In the genomic region with DNA sequence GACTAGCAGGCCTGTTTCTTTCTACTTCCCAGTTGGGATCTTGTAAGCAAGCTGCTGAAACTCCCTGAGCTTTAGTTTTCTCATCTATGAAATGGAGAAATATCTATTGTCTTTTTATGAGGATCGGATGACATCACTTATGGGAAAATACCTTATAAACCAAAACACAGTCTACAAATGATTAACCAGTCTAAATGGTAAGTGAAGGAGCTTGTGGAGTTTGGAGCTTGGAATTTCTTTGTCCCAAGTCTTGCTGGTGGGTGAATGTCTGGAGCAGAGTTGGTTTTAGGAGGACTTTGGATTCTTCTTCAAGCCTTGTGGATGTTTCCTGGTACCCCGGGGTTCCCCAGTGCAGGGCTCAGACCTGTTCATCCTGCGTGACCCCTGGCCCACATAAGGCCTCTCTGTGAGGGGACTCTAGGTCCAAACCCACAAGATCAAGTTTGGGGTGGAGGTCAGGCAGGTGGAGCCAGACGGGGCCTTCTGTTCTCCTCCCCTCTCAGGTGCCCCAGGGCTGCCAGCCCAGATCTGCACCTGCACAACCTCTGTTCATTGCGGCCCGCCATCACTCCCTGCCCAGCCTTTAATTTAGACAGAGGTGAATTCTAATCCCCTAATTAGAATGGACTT, we compare ENCODE assay signal across 19 cellular contexts. TPM values are rescaled to one million over a fixed set of nuclear protein-coding genes. Genes with fewer than 3 reads are reported as not detected.
DNase-seq lines count a peak whose midpoint lies in the region; ATAC-seq and TF ChIP-seq lines count a peak whose summit lies in the region.
"Had no signal": no experiment of that assay in that cellular context is flagged by ENCODE, and none has a peak within 500 bp of the region (broad histone marks: within the 10 kb centered on the region; RNA-seq: fewer than 3 reads in every experiment).

No MANE protein-coding gene starts in this region.

- H3K9me3 ChIP-seq in mammary epithelial cell (replicated peaks; ENCODE audit: insufficient read depth, low read length) (peaks cover 11% of the 10 kb centered on the region), mesenchymal stem cell (ENCODE audit: control insufficient read depth, low read length) (peaks cover 11% of the 10 kb centered on the region), transverse colon (peaks cover 0 to 4% of the 10 kb centered on the region in 2 donors), prostate gland (no peaks in the 10 kb centered on the region)
- H3K9me3 ChIP-seq: body of pancreas, HAP-1, testis had no signal

- TF ChIP-seq CTCF in mammary epithelial cell (conservative IDR thresholded peaks at IDR 0.05 in 1 of 2, IDR thresholded peaks at IDR 0.05 in 1 of 2; ENCODE audit: extremely low read depth in 1 of 2, insufficient read depth in 1 of 2, low read depth in 1 of 2, low read length in 2 of 2) (no peak), transverse colon (IDR thresholded peaks at IDR 0.05) (no peak), prostate gland (IDR thresholded peaks at IDR 0.05) (no peak)

- peak overlapping the region; percentile 96 for H2AK5ac ChIP-seq in mesenchymal stem cell (ENCODE audit: low read length, severe bottlenecking)

- H3K4me3 Mint-ChIP-seq in activated CD4-positive, alpha-beta T cell treated with anti-CD3 and anti-CD28 coated beads, Interleukin-2, amount 10 ng/mL, durations not matched to agents 24 days and 14 days, result no peak overlapping the region
- H3K4me3 Mint-ChIP-seq: activated CD8-positive, alpha-beta memory T cell treated with anti-CD3 and anti-CD28 coated beads, Interleukin-2, amount 10 ng/mL, durations not matched to agents 7 days and 5 days; CD4-positive, alpha-beta T cell; T-cell had no signal

- H3K27me3 ChIP-seq in mammary epithelial cell (ENCODE audit: insufficient read depth, low read length) (no peaks in the 10 kb centered on the region), mesenchymal stem cell (ENCODE audit: control insufficient read depth in 1 of 2, insufficient read depth in 1 of 2, low read length in 2 of 2) (no peaks in the 10 kb centered on the region), transverse colon (no peaks in the 10 kb centered on the region), prostate gland (replicated peaks; ENCODE audit: insufficient read depth) (no peaks in the 10 kb centered on the region)
- H3K27me3 ChIP-seq: body of pancreas, testis had no signal

- CTCF ChIA-PET in mammary epithelial cell (lab: Charles Lee; ENCODE audit: low non-redundant PET), result interaction anchor here (0.6 kb wide), 1 partner anchor 20 kb away, joined by 3 read pairs; no protein-coding TSS in a partner anchor

- intact Hi-C loops in activated CD4-positive, alpha-beta T cell treated with anti-CD3 and anti-CD28 coated beads, Interleukin-2, amount 10 ng/mL, durations not matched to agents 24 days and 14 days (cut with micrococcal nuclease), result no loop called here
- intact Hi-C loops in mammary epithelial cell (cut with micrococcal nuclease), result no loop called here
- intact Hi-C loops in transverse colon (cut with DNase I; ENCODE audit: low total_unique reads), result no loop called here
- intact Hi-C loops in prostate gland (cut with DNase I), result no loop called here

- H3K4me3 ChIP-seq in mammary epithelial cell (replicated peaks in 1 of 3; ENCODE audit: insufficient read depth in 1 of 3, low read depth in 2 of 3, low read length in 3 of 3) (no peak overlapping the region), mesenchymal stem cell (ENCODE audit: insufficient read depth in 1 of 2, low read depth in 1 of 2, low read length in 2 of 2) (no peak overlapping the region), transverse colon (peak overlapping the region in 1 of 4 donors; percentile 11), prostate gland (no peak overlapping the region)
- H3K4me3 ChIP-seq: body of pancreas, HAP-1, testis had no signal

- 80% methylated on average over 5 of the region's 6 CpGs for WGBS in mammary epithelial cell (ENCODE audit: low coverage, missing lambda C conversion rate)
- WGBS in mesenchymal stem cell, result 85% methylated on average over 3 of the region's 6 CpGs
- 52% methylated on average over 6 of the region's 6 CpGs; no CpG with 5 or more reads in 1 of the 2 donors for WGBS in transverse colon (ENCODE audit: low coverage in 1 of 2), 2 donors
- 75% methylated on average over 6 of the region's 6 CpGs for WGBS in prostate gland

- H3K4ac ChIP-seq in mesenchymal stem cell (ENCODE audit: low read depth in 1 of 2, low read length in 2 of 2), result no peak overlapping the region

- no peak overlapping the region for H4K91ac ChIP-seq in mesenchymal stem cell (ENCODE audit: low read length)

- no peak overlapping the region for H3K23ac ChIP-seq in mesenchymal stem cell (ENCODE audit: low read length in 2 of 2)

- H3K27ac ChIP-seq in mammary epithelial cell (ENCODE audit: insufficient read depth, low read depth, low read length) (peak overlapping the region; percentile 74), mesenchymal stem cell (ENCODE audit: low read length, poor library complexity, severe bottlenecking) (peak overlapping the region; percentile 64), transverse colon (peak overlapping the region; percentile 81 to 89 (median 87)), prostate gland (peak overlapping the region in 1 of 2 donors; percentile 23)
- H3K27ac ChIP-seq: testis had no signal

- H3K79me1 ChIP-seq in mesenchymal stem cell (replicated peaks; ENCODE audit: low read length, poor library complexity, severe bottlenecking), result no peaks in the 10 kb centered on the region

- H3K4me1 ChIP-seq in mammary epithelial cell (ENCODE audit: insufficient read depth, low read length) (peaks cover 31% of the 10 kb centered on the region), mesenchymal stem cell (ENCODE audit: control insufficient read depth, insufficient read depth, low read depth, low read length) (peaks cover 18% of the 10 kb centered on the region), transverse colon (peaks cover 0 to 37% (median 19%) of the 10 kb centered on the region in 4 donors), prostate gland (replicated peaks) (no peaks in the 10 kb centered on the region)
- H3K4me1 ChIP-seq: HAP-1, testis had no signal

- no peaks in the 10 kb centered on the region for H3K79me2 ChIP-seq in mammary epithelial cell (ENCODE audit: insufficient read depth, low read length)

- no peak overlapping the region for H2BK12ac ChIP-seq in mesenchymal stem cell (ENCODE audit: low read length in 2 of 2)

- H3K9ac ChIP-seq in mammary epithelial cell (ENCODE audit: insufficient read depth, low read length), result no peak overlapping the region
- H3K9ac ChIP-seq in mesenchymal stem cell (ENCODE audit: low read length), result no peak overlapping the region

- H4K8ac ChIP-seq in mesenchymal stem cell (ENCODE audit: low read length), result no peak overlapping the region

- no peaks in the 10 kb centered on the region for H3K27me3 Mint-ChIP-seq in activated CD4-positive, alpha-beta T cell treated with anti-CD3 and anti-CD28 coated beads, Interleukin-2, amount 10 ng/mL, durations not matched to agents 24 days and 14 days
- H3K27me3 Mint-ChIP-seq: activated CD8-positive, alpha-beta memory T cell treated with anti-CD3 and anti-CD28 coated beads, Interleukin-2, amount 10 ng/mL, durations not matched to agents 7 days and 5 days; CD4-positive, alpha-beta T cell; T-cell had no signal

- peaks cover 3% of the 10 kb centered on the region for H3K36me3 Mint-ChIP-seq in activated CD4-positive, alpha-beta T cell treated with anti-CD3 and anti-CD28 coated beads, Interleukin-2, amount 10 ng/mL, durations not matched to agents 24 days and 14 days (ENCODE audit: low read depth)
- peaks cover 0 to 16% of the 10 kb centered on the region in 2 donors for H3K36me3 Mint-ChIP-seq in activated naive CD4-positive, alpha-beta T cell treated with anti-CD3 and anti-CD28 coated beads, Interleukin-2, amount 50 U/mL, for 72 hours
- H3K36me3 Mint-ChIP-seq: T-cell had no signal

- peaks cover 14% of the 10 kb centered on the region for H3K9me3 Mint-ChIP-seq in activated CD4-positive, alpha-beta T cell treated with anti-CD3 and anti-CD28 coated beads, Interleukin-2, amount 10 ng/mL, durations not matched to agents 24 days and 14 days
- H3K9me3 Mint-ChIP-seq in activated naive CD4-positive, alpha-beta T cell treated with anti-CD3 and anti-CD28 coated beads, Interleukin-2, amount 50 U/mL, for 72 hours, result peaks cover 0 to 11% of the 10 kb centered on the region in 2 donors
- H3K9me3 Mint-ChIP-seq: CD4-positive, alpha-beta T cell had no signal

- H2BK5ac ChIP-seq in mesenchymal stem cell (ENCODE audit: low read depth, low read length, poor library complexity, severe bottlenecking), result no peak overlapping the region

- ATAC-seq in activated naive CD4-positive, alpha-beta T cell treated with anti-CD3 and anti-CD28 coated beads, Interleukin-2, amount 50 U/mL, for 72 hours, result no peak
- ATAC-seq in HG03354 (IDR thresholded peaks at IDR 0.05; ENCODE audit: poor library complexity, severe bottlenecking, unreplicated experiment), result no peak
- ATAC-seq: activated CD8-positive, alpha-beta memory T cell treated with anti-CD3 and anti-CD28 coated beads, Interleukin-2, amount 10 ng/mL, durations not matched to agents 7 days and 5 days; body of pancreas; left lobe of liver; T-cell had no signal

- peaks cover 41% of the 10 kb centered on the region for H3K4me1 Mint-ChIP-seq in activated CD4-positive, alpha-beta T cell treated with anti-CD3 and anti-CD28 coated beads, Interleukin-2, amount 10 ng/mL, durations not matched to agents 24 days and 14 days

- H3K4me2 ChIP-seq in mammary epithelial cell (ENCODE audit: insufficient read depth, low read depth, low read length), result peak overlapping the region; percentile 57
- H3K4me2 ChIP-seq in mesenchymal stem cell (ENCODE audit: low read length, poor library complexity, severe bottlenecking), result no peak overlapping the region

- DNase-seq in activated CD4-positive, alpha-beta T cell treated with anti-CD3 and anti-CD28 coated beads, Interleukin-2, amount 10 ng/mL, durations not matched to agents 24 days and 14 days, result no peak
- DNase-seq in activated CD4-positive, alpha-beta T cell treated with anti-CD3 and anti-CD28 coated beads, Interleukin-2, amount 50 U/mL, for 1 hour, result no peak
- DNase-seq in mammary epithelial cell, result peak; percentile 51
- DNase-seq in mesenchymal stem cell, result no peak
- peak; percentile 49 for DNase-seq in transverse colon
- no peak for DNase-seq in prostate gland (ENCODE audit: low spot score)
- no peak for DNase-seq in activated naive CD4-positive, alpha-beta T cell treated with anti-CD3 and anti-CD28 coated beads, Interleukin-2, amount 50 U/mL, for 72 hours (ENCODE audit: low spot score in 2 of 2)
- DNase-seq: activated CD8-positive, alpha-beta memory T cell treated with anti-CD3 and anti-CD28 coated beads, Interleukin-2, amount 10 ng/mL, durations not matched to agents 7 days and 5 days; activated naive CD4-positive, alpha-beta T cell; CD4-positive, alpha-beta T cell; hippocampal formation; IMR-90; NCI-H1048; T-cell; testis had no signal

- no peak overlapping the region for H2BK15ac ChIP-seq in mesenchymal stem cell (ENCODE audit: low read depth, poor library complexity, severe bottlenecking)

- BruUV-seq in mammary epithelial cell (replicated peaks; lab: Mats Ljungman, UMichigan), result no TSS peak

- H3K27ac Mint-ChIP-seq in activated CD4-positive, alpha-beta T cell treated with anti-CD3 and anti-CD28 coated beads, Interleukin-2, amount 10 ng/mL, durations not matched to agents 24 days and 14 days, result peak overlapping the region; percentile 26
- H3K27ac Mint-ChIP-seq in activated naive CD4-positive, alpha-beta T cell treated with anti-CD3 and anti-CD28 coated beads, Interleukin-2, amount 50 U/mL, for 72 hours, result peak overlapping the region in 1 of 2 donors; percentile 48
- H3K27ac Mint-ChIP-seq: activated CD8-positive, alpha-beta memory T cell treated with anti-CD3 and anti-CD28 coated beads, Interleukin-2, amount 10 ng/mL, durations not matched to agents 7 days and 5 days; CD4-positive, alpha-beta T cell; T-cell had no signal

- no peak overlapping the region for H3K18ac ChIP-seq in mesenchymal stem cell (ENCODE audit: low read depth in 1 of 2, low read length in 2 of 2)

- in situ Hi-C loops in mammary epithelial cell (cut with MboI; ENCODE audit: low sequenced_read_pairs in 2 of 2) (no loop called here), transverse colon (cut with MboI; ENCODE audit: low pct_ligation_motif_present in 1 of 4, low pct_unique_long_range_greater_than_20kb in 1 of 4, low sequenced_read_pairs in 3 of 4) (loop anchor here in 1 of 4 donors (25.0 kb wide), 1 partner anchor 699 kb away; no protein-coding TSS in a partner anchor)

- no peak overlapping the region for H2BK120ac ChIP-seq in mesenchymal stem cell (ENCODE audit: low read depth, low read length)

- dilution Hi-C loops in mammary epithelial cell (cut with HindIII; ENCODE audit: low sequenced_read_pairs), result no loop called here

- H2AFZ ChIP-seq in mammary epithelial cell (ENCODE audit: low read depth, low read length) (peak overlapping the region; percentile 70), mesenchymal stem cell (ENCODE audit: low read depth, low read length) (no peak overlapping the region)

- no peak overlapping the region for H3K14ac ChIP-seq in mesenchymal stem cell (ENCODE audit: low read length in 2 of 2)

- no peak for TF ChIP-seq POLR2A in transverse colon (IDR thresholded peaks at IDR 0.05)
- TF ChIP-seq POLR2A in prostate gland (IDR thresholded peaks at IDR 0.05), result no peak

- TF ChIP-seq EP300 in transverse colon (IDR thresholded peaks at IDR 0.05; ENCODE audit: low read depth), result no peak

- H4K20me1 ChIP-seq in mammary epithelial cell (ENCODE audit: insufficient read depth, low read length), result no peaks in the 10 kb centered on the region

- H3K36me3 ChIP-seq in mammary epithelial cell (ENCODE audit: insufficient read depth, low read length) (no peaks in the 10 kb centered on the region), mesenchymal stem cell (ENCODE audit: control insufficient read depth in 1 of 2, insufficient read depth in 2 of 2, low read depth in 1 of 2, low read length in 2 of 2) (no peaks in the 10 kb centered on the region), transverse colon (no peaks in the 10 kb centered on the region), prostate gland (no peaks in the 10 kb centered on the region)
- H3K36me3 ChIP-seq: HAP-1 had no signal

RNA-seq across cellular contexts. Expression of a gene that starts 43.3 kb away (rescaled TPM):
- total RNA-seq in activated CD4-positive, alpha-beta T cell treated with anti-CD3 and anti-CD28 coated beads, Interleukin-2, amount 10 ng/mL, durations not matched to agents 24 days and 14 days, result 73.2 and 80.6 TPM in 2 replicates
- total RNA-seq in mammary epithelial cell, result 10 to 100 TPM; 89.9 to 92.9 TPM
- polyA plus RNA-seq in mammary epithelial cell, result 30.6 TPM
- polyA minus RNA-seq in mammary epithelial cell, result 126 TPM
- 15.6 TPM for polyA plus RNA-seq in mesenchymal stem cell (2013, experiment 1 of 2)
- 14.8 TPM for polyA plus RNA-seq in mesenchymal stem cell (2013, experiment 2 of 2)
- total RNA-seq in transverse colon, result 100 to 1,000 TPM; 135 to 358 (median 233) TPM
- total RNA-seq in prostate gland, result 10 to 100 TPM; 57.4 to 94.2 TPM
- 100 to 1,000 TPM in 1 of 2 donors, 10 to 100 TPM in 1; 99.3 to 153 TPM for total RNA-seq in activated naive CD4-positive, alpha-beta T cell treated with anti-CD3 and anti-CD28 coated beads, Interleukin-2, amount 50 U/mL, for 72 hours

RNA-seq across cellular contexts. Expression of a gene that starts 59.9 kb away (rescaled TPM):
- 0.63 and 1.8 TPM in 2 replicates for total RNA-seq in activated CD4-positive, alpha-beta T cell treated with anti-CD3 and anti-CD28 coated beads, Interleukin-2, amount 10 ng/mL, durations not matched to agents 24 days and 14 days
- 1 to 10 TPM; 4.2 to 5.2 TPM for total RNA-seq in mammary epithelial cell
- polyA plus RNA-seq in mammary epithelial cell, result 2.0 TPM
- 0.93 TPM for polyA minus RNA-seq in mammary epithelial cell
- polyA plus RNA-seq in mesenchymal stem cell (2013, experiment 1 of 2), result 0.70 TPM
- 0.74 TPM for polyA plus RNA-seq in mesenchymal stem cell (2013, experiment 2 of 2)
- total RNA-seq in transverse colon, result 1 to 10 TPM in 2 of 4 donors, under 1 TPM in 2; 0.20 to 4.2 (median 1.8) TPM
- 1 to 10 TPM; 7.4 to 9.6 TPM for total RNA-seq in prostate gland
- under 1 TPM; 0.39 to 0.89 TPM for total RNA-seq in activated naive CD4-positive, alpha-beta T cell treated with anti-CD3 and anti-CD28 coated beads, Interleukin-2, amount 50 U/mL, for 72 hours

Comparison
In these comparisons a context has a peak if more than half of its experiments do, and no peak if none do; other contexts are left out.
1. DNase-seq: peak in mammary epithelial cell (single experiment) and transverse colon (single experiment); none in activated CD4-positive, alpha-beta T cell treated with anti-CD3 and anti-CD28 coated beads, Interleukin-2, amount 10 ng/mL, durations not matched to agents 24 days and 14 days (single experiment), activated CD4-positive, alpha-beta T cell treated with anti-CD3 and anti-CD28 coated beads, Interleukin-2, amount 50 U/mL, for 1 hour (single experiment), mesenchymal stem cell (single experiment), prostate gland (single experiment) and activated naive CD4-positive, alpha-beta T cell treated with anti-CD3 and anti-CD28 coated beads, Interleukin-2, amount 50 U/mL, for 72 hours (0 of 2).